Comparison of ENCODE assay signal across 35 cellular contexts in the genomic region with DNA sequence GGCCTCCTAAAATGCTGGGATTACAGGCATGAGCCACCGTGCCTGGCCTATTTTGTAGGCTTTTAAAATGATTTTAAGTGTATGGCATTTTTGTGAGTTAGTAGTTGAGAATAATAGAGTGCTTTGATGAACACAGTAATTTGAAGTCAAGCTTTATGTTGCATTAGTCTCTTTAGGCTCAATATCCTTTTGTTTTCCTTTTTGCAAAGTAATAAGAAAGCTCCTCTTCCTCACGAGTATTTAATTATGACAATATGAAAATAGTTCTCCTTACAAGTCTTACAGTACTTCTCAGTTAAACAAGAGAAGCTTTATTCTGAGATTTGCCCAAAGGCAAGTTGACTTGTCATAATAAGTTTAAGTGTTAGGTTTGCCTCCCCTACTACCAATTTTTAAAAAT.
"Had no signal": no experiment of that assay in that cellular context is flagged by ENCODE, and none has a peak within 500 bp of the region (broad histone marks: within the 10 kb centered on the region; RNA-seq: fewer than 3 reads in every experiment).

No MANE protein-coding gene starts in this region.

- H3K9me3 Mint-ChIP-seq: activated CD4-positive, alpha-beta memory T cell treated with anti-CD3 and anti-CD28 coated beads for 36 hours; activated CD4-positive, alpha-beta T cell treated with anti-CD3 and anti-CD28 coated beads, Interleukin-2, amount 10 ng/mL, durations not matched to agents 24 days and 14 days; activated CD8-positive, alpha-beta T cell treated with anti-CD3 and anti-CD28 coated beads for 36 hours; activated naive CD4-positive, alpha-beta T cell treated with anti-CD3 and anti-CD28 coated beads for 36 hours; activated naive CD4-positive, alpha-beta T cell treated with anti-CD3 and anti-CD28 coated beads, Interleukin-2, amount 50 U/mL, for 72 hours; activated naive CD8-positive, alpha-beta T cell treated with anti-CD3 and anti-CD28 coated beads for 36 hours; activated T-cell treated with anti-CD3 and anti-CD28 coated beads, Interleukin-2, amount 50 U/mL, for 72 hours; activated T-helper 1 cell treated with anti-CD3 and anti-CD28 coated beads, Interleukin-12 subunit alpha, Interleukin-12 subunit beta, Interleukin-2, Interleukin-4 antibody, amounts not matched to agents 30 ng/mL and 10 ng/mL and 1 ng/mL, durations not matched to agents 14 hours and 24 hours and 36 hours; activated T-helper 17 cell treated with anti-CD3 and anti-CD28 coated beads, Interleukin-2, amount 50 U/mL, for 72 hours; T-helper 1 cell treated with Interleukin-12 subunit alpha and Interleukin-12 subunit beta and Interleukin-4 antibody, amounts not matched to agents 30 μg/mL and 1 μg/mL, for 36 hours; T-helper 2 cell treated with Interferon-gamma antibody and Interleukin-4, amounts not matched to agents 5 μg/mL and 100 μg/mL, for 36 hours had no signal

- DNase-seq: activated B cell treated with CpG ODN at 0.5 μM for 24 hours; activated CD4-positive, alpha-beta memory T cell treated with anti-CD3 and anti-CD28 coated beads for 36 hours; activated CD4-positive, alpha-beta T cell treated with anti-CD3 and anti-CD28 coated beads for 4 hours; activated CD4-positive, alpha-beta T cell treated with anti-CD3 and anti-CD28 coated beads, Interleukin-2, amount 10 ng/mL, durations not matched to agents 24 days and 14 days; activated CD4-positive, alpha-beta T cell treated with anti-CD3 and anti-CD28 coated beads, Interleukin-2, amount 50 U/mL, for 1 hour; activated CD4-positive, alpha-beta T cell treated with anti-CD3 and anti-CD28 coated beads, Interleukin-2, amount 50 U/mL, for 4 hours; activated CD4-positive, CD25-positive, alpha-beta regulatory T cell treated with anti-CD3 and anti-CD28 coated beads, Interleukin-2, amount 50 U/mL, for 72 hours; activated CD8-positive, alpha-beta memory T cell treated with anti-CD3 and anti-CD28 coated beads, Interleukin-2, amount 50 U/mL, for 4 hours; activated CD8-positive, alpha-beta T cell treated with anti-CD3 and anti-CD28 coated beads for 36 hours; activated effector memory CD4-positive, alpha-beta T cell treated with anti-CD3 and anti-CD28 coated beads, Interleukin-2, amount 50 U/mL, for 16 hours; activated gamma-delta T cell treated with Interleukin-2 at 50 U/mL for 16 hours; activated naive CD4-positive, alpha-beta T cell; activated naive CD4-positive, alpha-beta T cell treated with anti-CD3 and anti-CD28 coated beads for 36 hours; activated naive CD4-positive, alpha-beta T cell treated with anti-CD3 and anti-CD28 coated beads, Interleukin-2, amount 50 U/mL, for 16 hours; activated naive CD8-positive, alpha-beta T cell treated with anti-CD3 and anti-CD28 coated beads for 36 hours; activated T-cell treated with anti-CD3 and anti-CD28 coated beads for 4 hours; activated T-cell treated with anti-CD3 and anti-CD28 coated beads, Interleukin-2, amount 50 U/mL, for 1 hour; activated T-cell treated with anti-CD3 and anti-CD28 coated beads, Interleukin-2, amount 50 U/mL, for 4 hours; activated T-cell treated with anti-CD3 and anti-CD28 coated beads, Interleukin-2, amount 50 U/mL, for 72 hours; adrenal gland; amniotic stem cell; aorta; body of pancreas; brain microvascular endothelial cell; central memory CD4-positive, alpha-beta T cell; T-helper 1 cell; T-helper 2 cell; T-helper 9 cell had no signal

- H3K4me1 Mint-ChIP-seq: activated B cell treated with CpG ODN at 0.5 μM for 24 hours; activated CD4-positive, alpha-beta T cell treated with anti-CD3 and anti-CD28 coated beads, Interleukin-2, amount 10 ng/mL, durations not matched to agents 24 days and 14 days; activated naive CD8-positive, alpha-beta T cell treated with anti-CD3 and anti-CD28 coated beads for 36 hours; activated T-helper 17 cell treated with anti-CD3 and anti-CD28 coated beads, Interleukin-2, amount 50 U/mL, for 72 hours had no signal

- H3K4me3 Mint-ChIP-seq: activated B cell treated with CpG ODN at 0.5 μM for 24 hours; activated CD4-positive, alpha-beta memory T cell treated with anti-CD3 and anti-CD28 coated beads for 36 hours; activated CD4-positive, alpha-beta T cell treated with anti-CD3 and anti-CD28 coated beads, Interleukin-2, amount 10 ng/mL, durations not matched to agents 24 days and 14 days; activated CD8-positive, alpha-beta T cell treated with anti-CD3 and anti-CD28 coated beads for 36 hours; activated naive CD4-positive, alpha-beta T cell treated with anti-CD3 and anti-CD28 coated beads for 36 hours; activated naive CD8-positive, alpha-beta T cell treated with anti-CD3 and anti-CD28 coated beads for 36 hours; activated T-cell treated with anti-CD3 and anti-CD28 coated beads, Interleukin-2, amount 50 U/mL, for 4 hours; activated T-cell treated with anti-CD3 and anti-CD28 coated beads, Interleukin-2, amount 50 U/mL, for 72 hours; activated T-helper 1 cell treated with anti-CD3 and anti-CD28 coated beads, Interleukin-12 subunit alpha, Interleukin-12 subunit beta, Interleukin-2, Interleukin-4 antibody, amounts not matched to agents 30 ng/mL and 10 ng/mL and 1 ng/mL, durations not matched to agents 14 hours and 24 hours and 36 hours; activated T-helper 17 cell treated with anti-CD3 and anti-CD28 coated beads, Interleukin-2, amount 50 U/mL, for 72 hours; T-helper 1 cell treated with Interleukin-12 subunit alpha and Interleukin-12 subunit beta and Interleukin-4 antibody, amounts not matched to agents 30 μg/mL and 1 μg/mL, for 36 hours; T-helper 2 cell treated with Interferon-gamma antibody and Interleukin-4, amounts not matched to agents 5 μg/mL and 100 μg/mL, for 36 hours had no signal

- H3K4me3 ChIP-seq: adrenal gland, body of pancreas, breast epithelium had no signal

- H3K9me3 ChIP-seq: adrenal gland, body of pancreas, breast epithelium had no signal

- H3K36me3 Mint-ChIP-seq: activated naive CD8-positive, alpha-beta T cell treated with anti-CD3 and anti-CD28 coated beads for 36 hours had no signal

- H3K27ac Mint-ChIP-seq: activated B cell treated with CpG ODN at 0.5 μM for 24 hours; activated CD4-positive, alpha-beta memory T cell treated with anti-CD3 and anti-CD28 coated beads for 36 hours; activated CD4-positive, alpha-beta T cell treated with anti-CD3 and anti-CD28 coated beads, Interleukin-2, amount 10 ng/mL, durations not matched to agents 24 days and 14 days; activated CD8-positive, alpha-beta T cell treated with anti-CD3 and anti-CD28 coated beads for 36 hours; activated naive CD4-positive, alpha-beta T cell treated with anti-CD3 and anti-CD28 coated beads for 36 hours; activated naive CD4-positive, alpha-beta T cell treated with anti-CD3 and anti-CD28 coated beads, Interleukin-2, amount 50 U/mL, for 72 hours; activated naive CD8-positive, alpha-beta T cell treated with anti-CD3 and anti-CD28 coated beads for 36 hours; activated T-cell treated with anti-CD3 and anti-CD28 coated beads, Interleukin-2, amount 50 U/mL, for 72 hours; activated T-helper 1 cell treated with anti-CD3 and anti-CD28 coated beads, Interleukin-12 subunit alpha, Interleukin-12 subunit beta, Interleukin-2, Interleukin-4 antibody, amounts not matched to agents 30 ng/mL and 10 ng/mL and 1 ng/mL, durations not matched to agents 14 hours and 24 hours and 36 hours; activated T-helper 17 cell treated with anti-CD3 and anti-CD28 coated beads, Interleukin-2, amount 50 U/mL, for 72 hours; T-helper 1 cell treated with Interleukin-12 subunit alpha and Interleukin-12 subunit beta and Interleukin-4 antibody, amounts not matched to agents 30 μg/mL and 1 μg/mL, for 36 hours; T-helper 2 cell treated with Interferon-gamma antibody and Interleukin-4, amounts not matched to agents 5 μg/mL and 100 μg/mL, for 36 hours had no signal

- H3K27me3 Mint-ChIP-seq: activated B cell treated with CpG ODN at 0.5 μM for 24 hours; activated CD4-positive, alpha-beta memory T cell treated with anti-CD3 and anti-CD28 coated beads for 36 hours; activated CD4-positive, alpha-beta T cell treated with anti-CD3 and anti-CD28 coated beads, Interleukin-2, amount 10 ng/mL, durations not matched to agents 24 days and 14 days; activated CD8-positive, alpha-beta T cell treated with anti-CD3 and anti-CD28 coated beads for 36 hours; activated naive CD8-positive, alpha-beta T cell treated with anti-CD3 and anti-CD28 coated beads for 36 hours; activated T-helper 17 cell treated with anti-CD3 and anti-CD28 coated beads, Interleukin-2, amount 50 U/mL, for 72 hours had no signal

- H3K4me1 ChIP-seq: adrenal gland, body of pancreas, breast epithelium had no signal

- H3K27me3 ChIP-seq: adrenal gland, body of pancreas, brain microvascular endothelial cell, breast epithelium had no signal

- H3K27ac ChIP-seq: adrenal gland, body of pancreas, brain microvascular endothelial cell, VCaP had no signal

- ATAC-seq: activated CD8-positive, alpha-beta T cell treated with anti-CD3 and anti-CD28 coated beads for 36 hours; activated naive CD4-positive, alpha-beta T cell treated with anti-CD3 and anti-CD28 coated beads, Interleukin-2, amount 50 U/mL, for 72 hours; activated T-cell treated with anti-CD3 and anti-CD28 coated beads, Interleukin-2, amount 50 U/mL, for 4 hours; activated T-cell treated with anti-CD3 and anti-CD28 coated beads, Interleukin-2, amount 50 U/mL, for 72 hours; activated T-helper 17 cell treated with anti-CD3 and anti-CD28 coated beads, Interleukin-2, amount 50 U/mL, for 72 hours; body of pancreas had no signal
